ENCODE assay signal across 25 cellular contexts in genomic region chr4:17854076-17854475, GRCh38.
"Had no signal": no experiment of that assay in that cellular context is flagged by ENCODE, and none has a peak within 500 bp of the region (broad histone marks: within the 10 kb centered on the region; RNA-seq: fewer than 3 reads in every experiment).

No MANE protein-coding gene starts in this region.

- H3K36me3 ChIP-seq: colonic mucosa, esophagus squamous epithelium, ovary, prostate gland, transverse colon had no signal

- H3K4me1 ChIP-seq: colonic mucosa, esophagus squamous epithelium, prostate gland, spleen, testis, transverse colon had no signal

- H3K9me3 ChIP-seq: colonic mucosa, esophagus squamous epithelium, ovary, prostate gland, testis, transverse colon had no signal

- DNase-seq: activated CD4-positive, alpha-beta memory T cell treated with anti-CD3 and anti-CD28 coated beads, Interleukin-2, amount 10 ng/mL, durations not matched to agents 7 days and 5 days; activated CD4-positive, alpha-beta T cell treated with anti-CD3 and anti-CD28 coated beads, Interleukin-2, amount 10 ng/mL, durations not matched to agents 7 days and 5 days; activated CD8-positive, alpha-beta memory T cell treated with anti-CD3 and anti-CD28 coated beads, Interleukin-2, amount 50 U/mL, for 48 hours; activated gamma-delta T cell; activated naive CD4-positive, alpha-beta T cell treated with anti-CD3 and anti-CD28 coated beads, Interleukin-2, amount 10 ng/mL, durations not matched to agents 7 days and 5 days; activated T-cell treated with anti-CD3 and anti-CD28 coated beads, Interleukin-2, amount 50 U/mL, for 24 hours; colonic mucosa; effector CD8-positive, alpha-beta T cell; esophagus squamous epithelium; glutamatergic neuron; left colon; naive B cell; ovary; right cardiac atrium; spleen; stimulated activated naive CD4-positive, alpha-beta T cell treated with Interleukin-2 at 50 U/mL for 16 hours; SW 1271; T-helper 9 cell; testis; transverse colon had no signal

- H3K4me3 ChIP-seq: colonic mucosa, esophagus squamous epithelium, hepatocyte, ovary, prostate gland, spleen, testis, transverse colon had no signal

- ATAC-seq: activated CD4-positive, CD25-positive, alpha-beta regulatory T cell treated with anti-CD3 and anti-CD28 coated beads, Interleukin-2, amount 50 U/mL, for 24 hours; left colon; right cardiac atrium had no signal

- H3K27me3 ChIP-seq: colonic mucosa, esophagus squamous epithelium, hepatocyte, ovary, spleen, testis, transverse colon had no signal

- H3K27ac ChIP-seq: colonic mucosa, epithelial cell of prostate, esophagus squamous epithelium, hepatocyte, ovary, prostate gland, spleen, testis, transverse colon, VCaP had no signal
